15 cellular contexts compared by ENCODE assay signal in genomic region chr19:1395194-1396018, GRCh38. TPM values are rescaled to one million over a fixed set of nuclear protein-coding genes. Genes with fewer than 3 reads are reported as not detected.
A peak's percentile ranks its signal among the peaks of the same experiment; 100 is the strongest.
DNase-seq lines count a peak whose midpoint lies in the region; ATAC-seq and TF ChIP-seq lines count a peak whose summit lies in the region.
"Had no signal": no experiment of that assay in that cellular context is flagged by ENCODE, and none has a peak within 500 bp of the region (broad histone marks: within the 10 kb centered on the region; RNA-seq: fewer than 3 reads in every experiment).

No MANE protein-coding gene starts in this region.

- no peak overlapping the region for H3K9ac ChIP-seq in liver (ENCODE audit: low read depth in 1 of 2, low read length in 2 of 2)

- H3K27ac ChIP-seq in GM23338 (ENCODE audit: low read depth) (no peak overlapping the region), liver (ENCODE audit: low read depth in 1 of 2, low read length in 2 of 2) (peak overlapping the region; percentile 77 to 78)

- peaks cover 7% of the 10 kb centered on the region; the same call in 1 of the 2 replicates for H3F3A ChIP-seq in GM23338 (replicated peaks; ENCODE audit: low read depth)

- TF ChIP-seq CTCF in GM23338 (conservative IDR thresholded peaks at IDR 0.05; ENCODE audit: low read depth in 2 of 2) (no peak), liver (IDR thresholded peaks at IDR 0.05; ENCODE audit: low read depth, low read length, missing input control) (no peak)

- TF ChIP-seq RAD21 in liver (IDR thresholded peaks at IDR 0.05): peak in 1 of 2 donors; percentile 25

- no peak; the same call in 2 of the 3 replicates for ATAC-seq in GM23338
- peak; percentile 4 for ATAC-seq in SK-N-SH treated with all-trans-retinoic acid at 6 μM for 48 hours
- no peak for ATAC-seq in HG02623 (IDR thresholded peaks at IDR 0.05; ENCODE audit: unreplicated experiment)
- ATAC-seq: natural killer cell had no signal

- no peak overlapping the region for H2AFZ ChIP-seq in GM23338

- H3K27ac Mint-ChIP-seq in GM23338: no peak overlapping the region
- H3K27ac Mint-ChIP-seq: activated naive CD8-positive, alpha-beta T cell treated with anti-CD3 and anti-CD28 coated beads for 36 hours; natural killer cell had no signal

- H3K79me2 ChIP-seq in GM23338 (replicated peaks; ENCODE audit: insufficient read depth): no peaks in the 10 kb centered on the region

- H3K9me2 ChIP-seq in GM23338 (ENCODE audit: insufficient read depth): no peaks in the 10 kb centered on the region

- H3K4me3 ChIP-seq in GM23338: no peak overlapping the region
- no peak overlapping the region for H3K4me3 ChIP-seq in liver (ENCODE audit: low read depth in 1 of 3, low read length in 3 of 3)

- WGBS in liver: 36% methylated on average over 52 of the region's 52 CpGs

- no peak overlapping the region for H3K4me2 ChIP-seq in GM23338

- no peak overlapping the region for H3K4me3 Mint-ChIP-seq in GM23338
- H3K4me3 Mint-ChIP-seq: activated naive CD8-positive, alpha-beta T cell treated with anti-CD3 and anti-CD28 coated beads for 36 hours; natural killer cell had no signal

- no peaks in the 10 kb centered on the region for H3K4me1 Mint-ChIP-seq in GM23338
- H3K4me1 Mint-ChIP-seq: natural killer cell had no signal

- DNase-seq in GM23338 (ENCODE audit: low spot score): no peak
- DNase-seq in GF-D8 (lab: John Stamatoyannopoulos, UW): no peak
- DNase-seq in stimulated activated CD4-positive, alpha-beta T cell treated with anti-CD3 and anti-CD28 coated beads, Interleukin-4, amount 100 ng/mL, for 1 hour: no peak
- DNase-seq: activated CD4-positive, CD25-positive, alpha-beta regulatory T cell treated with anti-CD3 and anti-CD28 coated beads, Interleukin-2, amount 50 U/mL, for 72 hours; activated naive CD8-positive, alpha-beta T cell treated with anti-CD3 and anti-CD28 coated beads for 36 hours; activated T-cell treated with anti-CD3 and anti-CD28 coated beads for 4 hours; AML-193; EL; kidney glomerular epithelial cell; natural killer cell; stimulated activated naive CD4-positive, alpha-beta T cell treated with Interleukin-2 at 50 U/mL for 16 hours; T-helper 1 cell had no signal

- H3K27me3 ChIP-seq in GM23338 (ENCODE audit: insufficient read depth) (no peaks in the 10 kb centered on the region), liver (ENCODE audit: control insufficient read depth in 4 of 4, insufficient read depth in 4 of 4, low read length in 3 of 4) (no peaks in the 10 kb centered on the region)

- H3K36me3 ChIP-seq in GM23338 (ENCODE audit: insufficient read depth) (no peaks in the 10 kb centered on the region), liver (ENCODE audit: control insufficient read depth in 4 of 4, insufficient read depth in 3 of 4, low read depth in 1 of 4, low read length in 3 of 4) (peaks cover 0 to 25% (median 17%) of the 10 kb centered on the region in 4 donors)

- no peaks in the 10 kb centered on the region for H3K9me3 Mint-ChIP-seq in GM23338
- H3K9me3 Mint-ChIP-seq: activated naive CD8-positive, alpha-beta T cell treated with anti-CD3 and anti-CD28 coated beads for 36 hours; natural killer cell had no signal

- H3K4me1 ChIP-seq in GM23338 (ENCODE audit: insufficient read depth) (0 out of 2 replicates have a peak, but pooled peaks cover 5% of the 10 kb centered on the region), liver (ENCODE audit: control insufficient read depth in 4 of 4, insufficient read depth in 4 of 4, low read length in 3 of 4) (peaks cover 29 to 55% (median 46%) of the 10 kb centered on the region in 4 donors)

- peaks cover 2% of the 10 kb centered on the region for H3K27me3 Mint-ChIP-seq in GM23338 (ENCODE audit: insufficient read depth, low read depth, poor library complexity)
- H3K27me3 Mint-ChIP-seq: activated naive CD8-positive, alpha-beta T cell treated with anti-CD3 and anti-CD28 coated beads for 36 hours had no signal

- H3K36me3 Mint-ChIP-seq in GM23338 (ENCODE audit: low read depth): peaks cover 13% of the 10 kb centered on the region
- H3K36me3 Mint-ChIP-seq: natural killer cell had no signal

- H3K9me3 ChIP-seq in liver (ENCODE audit: control insufficient read depth in 4 of 4, low read length in 3 of 4): no peaks in the 10 kb centered on the region

- H4K20me1 ChIP-seq in GM23338 (replicated peaks; ENCODE audit: insufficient read depth): no peaks in the 10 kb centered on the region; the same call in 1 of the 2 replicates

TF ChIP-seq in GM23338, 12 proteins besides CTCF, POLR2A, EP300 and RAD21:
- TF ChIP-seq ZNF331 (CRISPR knock-in tag; IDR thresholded peaks at IDR 0.05; ENCODE audit: low read depth) (no peak), ETS1 (IDR thresholded peaks at IDR 0.05) (no peak), POLR2AphosphoS5 (IDR thresholded peaks at IDR 0.05; ENCODE audit: low read depth) (peak; percentile 32; the same call in 1 of the 2 replicates)

TF ChIP-seq in SK-N-SH treated with all-trans-retinoic acid at 6 μM for 48 hours, 23 proteins besides CTCF, POLR2A, EP300 and RAD21 (continues in another document):
- TF ChIP-seq CREB5 (CRISPR knock-in tag; IDR thresholded peaks at IDR 0.05; ENCODE audit: low read depth) (no peak), CSDC2 (CRISPR knock-in tag; IDR thresholded peaks at IDR 0.05) (no peak), ZNF70 (CRISPR knock-in tag; IDR thresholded peaks at IDR 0.05) (no peak), RARB (CRISPR knock-in tag; IDR thresholded peaks at IDR 0.05) (no peak), ZFP3 (CRISPR knock-in tag; IDR thresholded peaks at IDR 0.05) (no peak)

TF ChIP-seq in liver, 16 proteins besides CTCF, POLR2A, EP300 and RAD21 (continues in another document):
- TF ChIP-seq JUND (IDR thresholded peaks at IDR 0.05) (no peak), RXRA (IDR thresholded peaks at IDR 0.05) (peak; percentile 68 to 70), EGR1 (IDR thresholded peaks at IDR 0.05; ENCODE audit: low read depth in 2 of 2) (peak in 1 of 2 donors; percentile 19), GABPA (IDR thresholded peaks at IDR 0.05 in 1 of 2, conservative IDR thresholded peaks at IDR 0.05 in 1 of 2) (no peak), HNF4A (conservative IDR thresholded peaks at IDR 0.05) (peak; percentile 72 to 87), FOXA2 (IDR thresholded peaks at IDR 0.05) (peak; percentile 19), ZBTB33 (IDR thresholded peaks at IDR 0.05) (no peak), YY1 (IDR thresholded peaks at IDR 0.05) (no peak)

RNA-seq across cellular contexts. Expression of gene GAMT, which starts 5.9 kb away (rescaled TPM):
- 21.5 and 27.3 TPM in 2 replicates for total RNA-seq in GM23338 (2014; rRNA removed; shearing (Covaris generic))
- polyA plus RNA-seq in GM23338 (2016; fragmentation: Nextera tagmentation; extraction: Ambion mirVana) (33.6 and 36.9 TPM in 2 replicates), liver (100 to 1,000 TPM; 367 to 394 TPM)
- total RNA-seq in liver: 100 to 1,000 TPM in 1 of 2 donors, 10 to 100 TPM in 1; 76.2 to 181 TPM

RNA-seq across cellular contexts. Expression of gene NDUFS7, which starts 11.7 kb away (rescaled TPM):
- total RNA-seq in GM23338 (2014; rRNA removed; shearing (Covaris generic)): 128 and 132 TPM in 2 replicates
- polyA plus RNA-seq in GM23338 (2016; fragmentation: Nextera tagmentation; extraction: Ambion mirVana): 201 and 203 TPM in 2 replicates
- 10 to 100 TPM; 54.4 to 85.7 TPM for total RNA-seq in liver
- polyA plus RNA-seq in liver: 100 to 1,000 TPM; 170 to 185 TPM

RNA-seq across cellular contexts. Expression of gene DAZAP1, which starts 12.0 kb away (rescaled TPM):
- 180 and 194 TPM in 2 replicates for total RNA-seq in GM23338 (2014; rRNA removed; shearing (Covaris generic))
- 44.1 and 48.1 TPM in 2 replicates for polyA plus RNA-seq in GM23338 (2016; fragmentation: Nextera tagmentation; extraction: Ambion mirVana)
- 10 to 100 TPM; 30.0 to 45.0 TPM for total RNA-seq in liver
- 10 to 100 TPM in 1 of 2 donors, 1 to 10 TPM in 1; 5.4 to 29.4 TPM for polyA plus RNA-seq in liver

RNA-seq across cellular contexts. Expression of gene RPS15, which starts 42.8 kb away (rescaled TPM):
- 2,953 and 3,723 TPM in 2 replicates for total RNA-seq in GM23338 (2014; rRNA removed; shearing (Covaris generic))
- polyA plus RNA-seq in GM23338 (2016; fragmentation: Nextera tagmentation; extraction: Ambion mirVana) (3,861 and 4,267 TPM in 2 replicates), liver (100 to 1,000 TPM; 420 to 954 TPM)
- 100 to 1,000 TPM; 296 to 408 TPM for total RNA-seq in liver

RNA-seq across cellular contexts. Expression of gene APC2, which starts 54.5 kb away (rescaled TPM):
- 14.3 and 18.3 TPM in 2 replicates for total RNA-seq in GM23338 (2014; rRNA removed; shearing (Covaris generic))
- polyA plus RNA-seq in GM23338 (2016; fragmentation: Nextera tagmentation; extraction: Ambion mirVana): 1.4 TPM in 2 replicates
- under 1 TPM; under 0.01 to 0.05 TPM for total RNA-seq in liver
- under 1 TPM; 0.01 to 0.06 TPM for polyA plus RNA-seq in liver
